13 cellular contexts compared by ENCODE assay signal in genomic region chr12:29818925-29819324, GRCh38. TPM values are rescaled to one million over a fixed set of nuclear protein-coding genes. Genes with fewer than 3 reads are reported as not detected.
"Had no signal": no experiment of that assay in that cellular context is flagged by ENCODE, and none has a peak within 500 bp of the region (broad histone marks: within the 10 kb centered on the region; RNA-seq: fewer than 3 reads in every experiment).

No MANE protein-coding gene starts in this region.

- DNase-seq: activated CD4-positive, alpha-beta T cell treated with anti-CD3 and anti-CD28 coated beads, Interleukin-2, amount 50 U/mL, for 1 hour; activated naive CD4-positive, alpha-beta T cell treated with anti-CD3 and anti-CD28 coated beads for 36 hours; activated naive CD8-positive, alpha-beta T cell treated with anti-CD3 and anti-CD28 coated beads, Interleukin-2, amount 50 U/mL, for 24 hours; foreskin keratinocyte; immature natural killer cell; lower lobe of right lung; nephron progenitor cell; occipital lobe; sigmoid colon; stimulated activated CD4-positive, alpha-beta T cell treated with anti-CD3 and anti-CD28 coated beads, Interleukin-1b, Interleukin-23, amount 100 ng/mL, for 48 hours; T-helper 2 cell had no signal

- ATAC-seq: activated naive CD8-positive, alpha-beta T cell treated with anti-CD3 and anti-CD28 coated beads, Interleukin-2, amount 50 U/mL, for 24 hours; activated T-helper 17 cell treated with anti-CD3 and anti-CD28 coated beads, Interleukin-2, amount 50 U/mL, for 72 hours; foreskin keratinocyte; lower lobe of right lung had no signal

RNA-seq across cellular contexts. Expression of gene TMTC1, which starts 35.2 kb away (rescaled TPM):
- total RNA-seq: activated CD8-positive, alpha-beta memory T cell treated with anti-CD3 and anti-CD28 coated beads for 36 hours; activated naive CD4-positive, alpha-beta T cell treated with anti-CD3 and anti-CD28 coated beads for 36 hours; activated T-helper 17 cell treated with anti-CD3 and anti-CD28 coated beads, Interleukin-2, amount 50 U/mL, for 72 hours had no signal
